Comparison of ENCODE assay signal across 8 cellular contexts in genomic region chr15:68114356-68114755, GRCh38.
DNase-seq lines count a peak whose midpoint lies in the region; ATAC-seq and TF ChIP-seq lines count a peak whose summit lies in the region.

No MANE protein-coding gene starts in this region.

- no peak overlapping the region for H3K27ac Mint-ChIP-seq in Caco-2 (ENCODE audit: unreplicated experiment)

- TF ChIP-seq CTCF in GM06990 (IDR thresholded peaks at IDR 0.05; ENCODE audit: insufficient read depth, low read length, poor library complexity, severe bottlenecking) = no peak
- no peak for TF ChIP-seq CTCF in Panc1 (IDR thresholded peaks at IDR 0.05)
- TF ChIP-seq CTCF in esophagus squamous epithelium (IDR thresholded peaks at IDR 0.05) = no peak
- no peak for TF ChIP-seq CTCF in Caco-2 (IDR thresholded peaks at IDR 0.05; ENCODE audit: insufficient read depth in 1 of 2, low read depth in 1 of 2, low read length in 1 of 2, severe bottlenecking in 1 of 2, unreplicated experiment in 1 of 2)

- no peak overlapping the region for H3K4me3 ChIP-seq in GM06990 (replicated peaks; ENCODE audit: low read depth, low read length)
- H3K4me3 ChIP-seq in Panc1 (ENCODE audit: low read depth in 2 of 2, low read length in 2 of 2) = peak overlapping the region in 1 of 2 experiments; percentile 11; a peak in 2 of 4 replicates
- peak overlapping the region in 3 of 4 donors; percentile 28 to 50 (median 29) for H3K4me3 ChIP-seq in esophagus squamous epithelium
- no peak overlapping the region for H3K4me3 ChIP-seq in Caco-2 (ENCODE audit: low read depth, low read length)

- intact Hi-C loops in Panc1 (cut with micrococcal nuclease; ENCODE audit: unreplicated experiment) (no loop called here), esophagus squamous epithelium (cut with DNase I) (no loop called here), Caco-2 (cut with micrococcal nuclease; ENCODE audit: unreplicated experiment) (no loop called here)

- H3K36me3 ChIP-seq in GM06990 (ENCODE audit: control insufficient read depth, insufficient read depth, low read length) (no peaks in the 10 kb centered on the region; the same call in 1 of the 2 replicates), Panc1 (ENCODE audit: control insufficient read depth, insufficient read depth, low read length) (no peaks in the 10 kb centered on the region), esophagus squamous epithelium (peaks cover 0 to 9% (median 0%) of the 10 kb centered on the region in 3 donors), Caco-2 (ENCODE audit: control insufficient read depth, insufficient read depth, low read length) (no peaks in the 10 kb centered on the region)

- DNase-seq in GM06990 (ENCODE audit: extremely low read depth, insufficient read length) (peak; percentile 26), Panc1 (ENCODE audit: low read depth, low spot score) (no peak), esophagus squamous epithelium (lab: John Stamatoyannopoulos, UW) (no peak), putamen (ENCODE audit: low spot score) (peak; percentile 3), NCI-H2081 (lab: John Stamatoyannopoulos, UW) (no peak), Caco-2 (no peak), NCI-H2107 (lab: John Stamatoyannopoulos, UW) (no peak)

- peaks cover 23% of the 10 kb centered on the region for H3K4me1 Mint-ChIP-seq in Caco-2 (ENCODE audit: low read depth, unreplicated experiment)

- POLR2A ChIA-PET in Panc1 (lab: Charles Lee) = no interaction called here
- POLR2A ChIA-PET in Caco-2 (lab: Charles Lee) = no interaction called here

- ATAC-seq in Panc1 = no peak
- ATAC-seq in HG02763 (IDR thresholded peaks at IDR 0.05; ENCODE audit: unreplicated experiment) = no peak

- TF ChIP-seq POLR2A in esophagus squamous epithelium (IDR thresholded peaks at IDR 0.05) = no peak

- BruUV-seq in Panc1 (replicated peaks; lab: Mats Ljungman, UMichigan) = no TSS peak
- BruUV-seq in Caco-2 (replicated peaks; lab: Mats Ljungman, UMichigan) = no TSS peak

- WGBS in esophagus squamous epithelium, 2 donors = 0% methylated on average over 1 of the region's 1 CpG

- no peaks in the 10 kb centered on the region for H3K27me3 Mint-ChIP-seq in Caco-2 (ENCODE audit: insufficient read depth, unreplicated experiment)

- H3K27ac ChIP-seq in Panc1 (ENCODE audit: low read length) (peak overlapping the region; percentile 18; the same call in 1 of the 2 replicates), esophagus squamous epithelium (peak overlapping the region in 2 of 4 donors; percentile 1 to 53)

- in situ Hi-C loops in Panc1 (cut with HindIII; ENCODE audit: low pct_unique_long_range_greater_than_20kb, low sequenced_read_pairs) = no loop called here

- no peak overlapping the region for H3K4me3 Mint-ChIP-seq in Caco-2 (ENCODE audit: unreplicated experiment)

- H3K9me3 ChIP-seq in Panc1 (ENCODE audit: control insufficient read depth, insufficient read depth, low read depth, low read length) (no peaks in the 10 kb centered on the region), esophagus squamous epithelium (no peaks in the 10 kb centered on the region), Caco-2 (no peaks in the 10 kb centered on the region)

- H3K9me3 Mint-ChIP-seq in Caco-2 (ENCODE audit: unreplicated experiment) = no peaks in the 10 kb centered on the region

- H3K27me3 ChIP-seq in GM06990 (replicated peaks; ENCODE audit: control insufficient read depth, insufficient read depth, low read length) (no peaks in the 10 kb centered on the region), Panc1 (ENCODE audit: control insufficient read depth, insufficient read depth, low read length) (no peaks in the 10 kb centered on the region), esophagus squamous epithelium (no peaks in the 10 kb centered on the region), Caco-2 (replicated peaks; ENCODE audit: control insufficient read depth, insufficient read depth, low read length) (no peaks in the 10 kb centered on the region)

- H3K4me1 ChIP-seq in Panc1 (ENCODE audit: control insufficient read depth, insufficient read depth, low read length) (peaks cover 27% of the 10 kb centered on the region; the same call in 1 of the 2 replicates), esophagus squamous epithelium (peaks cover 6 to 39% (median 11%) of the 10 kb centered on the region in 3 donors), Caco-2 (peaks cover 5% of the 10 kb centered on the region; the same call in 1 of the 2 replicates)

- H3K36me3 Mint-ChIP-seq in Caco-2 (ENCODE audit: insufficient read depth, unreplicated experiment) = peaks cover 2% of the 10 kb centered on the region

- CTCF ChIA-PET in Panc1 (lab: Charles Lee) = interaction anchor here (0.6 kb wide), 1 partner anchor 328 kb away, joined by 3 read pairs; no protein-coding TSS in a partner anchor
- CTCF ChIA-PET in Caco-2 (lab: Charles Lee) = no interaction called here

Comparison
In these comparisons a context has a peak if more than half of its experiments do, and no peak if none do; other contexts are left out.
1. DNase-seq: peak in GM06990 (single experiment) and putamen (single experiment); none in Panc1 (single experiment), esophagus squamous epithelium (single experiment), NCI-H2081 (0 of 2), Caco-2 (0 of 2) and NCI-H2107 (single experiment).
2. H3K4me3 ChIP-seq: peak in esophagus squamous epithelium (3 of 4); none in GM06990 (single experiment) and Caco-2 (single experiment).